In the genomic region with DNA sequence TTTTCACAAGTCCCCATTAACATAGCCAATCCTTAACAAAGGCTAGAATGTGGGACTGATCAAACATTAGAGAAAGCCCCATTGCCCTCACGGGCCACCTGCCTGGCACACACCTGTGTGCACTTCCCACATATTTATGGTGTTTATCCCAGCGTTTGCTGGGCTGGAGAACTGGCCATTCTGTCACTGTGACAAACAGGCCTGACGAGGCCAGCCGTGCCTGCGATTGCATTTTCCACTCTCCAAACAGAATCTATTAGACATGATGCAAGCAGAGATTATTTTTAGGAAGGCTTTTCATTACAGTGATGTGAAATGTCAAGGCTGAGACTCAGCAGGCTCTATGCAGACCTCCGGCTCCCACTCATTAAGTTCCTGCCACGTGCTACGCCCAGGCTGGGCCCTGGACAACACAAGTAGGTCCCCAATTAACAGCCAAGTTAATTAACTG, we compare ENCODE assay signal across 1 cellular context.
TF ChIP-seq lines count a peak whose summit lies in the region.

No MANE protein-coding gene starts in this region.

TF ChIP-seq in H1, 55 proteins besides CTCF, POLR2A, EP300 and RAD21:
- TF ChIP-seq ASH2L (IDR thresholded peaks at IDR 0.05; ENCODE audit: low read length) (no peak), TCF12 (IDR thresholded peaks at IDR 0.05; ENCODE audit: low read depth, low read length) (0 out of 2 replicates have a peak, but pooled peaks have one; percentile 10)
- TF ChIP-seq, protein P1, sequence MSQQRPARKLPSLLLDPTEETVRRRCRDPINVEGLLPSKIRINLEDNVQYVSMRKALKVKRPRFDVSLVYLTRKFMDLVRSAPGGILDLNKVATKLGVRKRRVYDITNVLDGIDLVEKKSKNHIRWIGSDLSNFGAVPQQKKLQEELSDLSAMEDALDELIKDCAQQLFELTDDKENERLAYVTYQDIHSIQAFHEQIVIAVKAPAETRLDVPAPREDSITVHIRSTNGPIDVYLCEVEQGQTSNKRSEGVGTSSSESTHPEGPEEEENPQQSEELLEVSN (IDR thresholded peaks at IDR 0.05), result peak; percentile 51; the same call in 1 of the 2 replicates
